ENCODE assay signal across 24 cellular contexts in genomic region chr1:18653375-18653774, GRCh38. TPM values are rescaled to one million over a fixed set of nuclear protein-coding genes. Genes with fewer than 3 reads are reported as not detected.
DNase-seq lines count a peak whose midpoint lies in the region; ATAC-seq, FAIRE-seq and TF ChIP-seq lines count a peak whose summit lies in the region.
"Had no signal": no experiment of that assay in that cellular context is flagged by ENCODE, and none has a peak within 500 bp of the region (broad histone marks: within the 10 kb centered on the region; RNA-seq: fewer than 3 reads in every experiment).

No MANE protein-coding gene starts in this region.

- dilution Hi-C loops in endothelial cell of umbilical vein (cut with MboI; ENCODE audit: extremely low pct_ligation_motif_present, low sequenced_read_pairs), result no loop called here

- H3K27me3 Mint-ChIP-seq in CD8-positive, alpha-beta memory T cell, result peaks cover 48 to 81% of the 10 kb centered on the region in 2 donors
- H3K27me3 Mint-ChIP-seq in T-cell, result peaks cover 6 to 57% of the 10 kb centered on the region in 2 donors

- peak overlapping the region; percentile 82 for H3K4me2 ChIP-seq in BLaER1
- no peak overlapping the region for H3K4me2 ChIP-seq in endothelial cell of umbilical vein (ENCODE audit: insufficient read depth, low read length)

- H3K27ac Mint-ChIP-seq in CD8-positive, alpha-beta memory T cell, result peak overlapping the region in 1 of 8 donors; percentile 10
- H3K27ac Mint-ChIP-seq in T-cell, result no peak overlapping the region
- H3K27ac Mint-ChIP-seq: activated T-cell treated with anti-CD3 and anti-CD28 coated beads, Interleukin-2, amount 50 U/mL, for 72 hours had no signal

- H3K36me3 Mint-ChIP-seq in CD8-positive, alpha-beta memory T cell, result no peaks in the 10 kb centered on the region
- H3K36me3 Mint-ChIP-seq in T-cell, result no peaks in the 10 kb centered on the region

- no peaks in the 10 kb centered on the region for H3K79me2 ChIP-seq in endothelial cell of umbilical vein (ENCODE audit: control insufficient read depth, insufficient read depth, low read length)

- H3K36me3 ChIP-seq in BLaER1 (no peaks in the 10 kb centered on the region), endothelial cell of umbilical vein (ENCODE audit: control insufficient read depth in 2 of 2, extremely low read depth in 1 of 2, insufficient read depth in 2 of 2, low read length in 2 of 2) (no peaks in the 10 kb centered on the region)
- H3K36me3 ChIP-seq in CD8-positive, alpha-beta memory T cell (ENCODE audit: insufficient read depth, low read length), result no peaks in the 10 kb centered on the region
- H3K36me3 ChIP-seq: cardiac muscle cell, heart left ventricle, MG63, prostate gland, tibial nerve had no signal

- H3K9ac ChIP-seq in BLaER1 (no peak overlapping the region), endothelial cell of umbilical vein (replicated peaks; ENCODE audit: extremely low read depth, insufficient read depth, low read length) (no peak overlapping the region)

- peak in 2 of 4 experiments; percentile 31 to 52 for ATAC-seq in T-cell (replicated peaks in 1 of 4)
- ATAC-seq: heart left ventricle, left lobe of liver, PC-3 had no signal

- no peak overlapping the region for H3K4me3 Mint-ChIP-seq in CD8-positive, alpha-beta memory T cell
- peak overlapping the region in 2 of 3 donors; percentile 32 to 65 for H3K4me3 Mint-ChIP-seq in T-cell
- H3K4me3 Mint-ChIP-seq: activated T-cell treated with anti-CD3 and anti-CD28 coated beads, Interleukin-2, amount 50 U/mL, for 72 hours had no signal

- H3K9me3 ChIP-seq in BLaER1 (no peaks in the 10 kb centered on the region), endothelial cell of umbilical vein (replicated peaks; ENCODE audit: control insufficient read depth, insufficient read depth, low read length) (no peaks in the 10 kb centered on the region)
- no peaks in the 10 kb centered on the region for H3K9me3 ChIP-seq in CD8-positive, alpha-beta memory T cell (ENCODE audit: low read length)
- H3K9me3 ChIP-seq: heart left ventricle, MG63, prostate gland, tibial nerve had no signal

- TF ChIP-seq CTCF in endothelial cell of umbilical vein (IDR thresholded peaks at IDR 0.05; ENCODE audit: extremely low read depth in 1 of 2, insufficient read depth in 1 of 2, low read depth in 1 of 2, low read length in 2 of 2), result no peak

- no peak for TF ChIP-seq POLR2A in endothelial cell of umbilical vein (IDR thresholded peaks at IDR 0.05; ENCODE audit: low read depth, low read length)

- no peak overlapping the region for H3K27ac ChIP-seq in BLaER1
- H3K27ac ChIP-seq in CD8-positive, alpha-beta memory T cell (ENCODE audit: low read depth, low read length), result no peak overlapping the region
- H3K27ac ChIP-seq in endothelial cell of umbilical vein (ENCODE audit: insufficient read depth, low read depth, low read length), result no peak overlapping the region
- H3K27ac ChIP-seq: cardiac muscle cell, heart left ventricle, prostate gland, tibial nerve had no signal

- H2AFZ ChIP-seq in endothelial cell of umbilical vein (ENCODE audit: low read depth, low read length), result no peak overlapping the region

- H3K4me3 ChIP-seq in BLaER1 (0 out of 2 replicates have a peak overlapping the region, but pooled peaks have one; percentile 8), endothelial cell of umbilical vein (replicated peaks in 1 of 3; ENCODE audit: insufficient read depth in 1 of 3, low read depth in 1 of 3, low read length in 3 of 3) (no peak overlapping the region)
- peak overlapping the region; percentile 5 for H3K4me3 ChIP-seq in CD8-positive, alpha-beta memory T cell (ENCODE audit: low read length)
- H3K4me3 ChIP-seq: cardiac muscle cell, heart left ventricle, MG63, prostate gland, tibial nerve had no signal

- no peaks in the 10 kb centered on the region for H3K9me1 ChIP-seq in endothelial cell of umbilical vein (replicated peaks; ENCODE audit: control insufficient read depth, extremely low read depth, insufficient read depth, low read length)

- no TSS peak for BruUV-seq in endothelial cell of umbilical vein (replicated peaks; lab: Mats Ljungman, UMichigan)

- H3K4me1 Mint-ChIP-seq in CD8-positive, alpha-beta memory T cell, result peaks cover 6 to 12% (median 6%) of the 10 kb centered on the region in 3 donors
- peaks cover 53 to 79% (median 53%) of the 10 kb centered on the region in 3 donors for H3K4me1 Mint-ChIP-seq in T-cell

- H4K20me1 ChIP-seq in BLaER1 (peaks cover 22% of the 10 kb centered on the region; the same call in 1 of the 2 replicates), endothelial cell of umbilical vein (replicated peaks; ENCODE audit: control insufficient read depth, extremely low read depth, insufficient read depth, low read length) (no peaks in the 10 kb centered on the region)

- H3K4me1 ChIP-seq in BLaER1 (peaks cover 58% of the 10 kb centered on the region), endothelial cell of umbilical vein (ENCODE audit: control insufficient read depth, extremely low read depth, insufficient read depth, low read length) (no peaks in the 10 kb centered on the region)
- peaks cover 57% of the 10 kb centered on the region for H3K4me1 ChIP-seq in CD8-positive, alpha-beta memory T cell (ENCODE audit: insufficient read depth, low read length)
- H3K4me1 ChIP-seq: heart left ventricle, prostate gland, tibial nerve had no signal

- no peak for FAIRE-seq in endothelial cell of umbilical vein (lab: Jason Lieb, UNC)

- POLR2A ChIA-PET in CD8-positive, alpha-beta memory T cell (lab: Charles Lee), result no interaction called here
- POLR2A ChIA-PET in T-cell (lab: Charles Lee) (no interaction called here), endothelial cell of umbilical vein (lab: Charles Lee) (no interaction called here)

- peaks cover 53% of the 10 kb centered on the region for H3K27me3 ChIP-seq in BLaER1
- H3K27me3 ChIP-seq in CD8-positive, alpha-beta memory T cell (ENCODE audit: insufficient read depth, low read length, poor library complexity, severe bottlenecking), result peaks cover 24% of the 10 kb centered on the region
- H3K27me3 ChIP-seq in endothelial cell of umbilical vein (ENCODE audit: control insufficient read depth in 2 of 2, insufficient read depth in 2 of 2, low read length in 2 of 2), result peaks cover 19 to 31% of the 10 kb centered on the region in 2 experiments

- intact Hi-C loops in endothelial cell of umbilical vein (cut with micrococcal nuclease), result no loop called here

- DNase-seq in CD8-positive, alpha-beta memory T cell, result no peak
- DNase-seq in T-cell (peak in 3 of 34 experiments; percentile 3 to 30 (median 12)), endothelial cell of umbilical vein (ENCODE audit: low read depth, low spot score) (no peak), cortex of kidney (lab: John Stamatoyannopoulos, UW) (no peak), NCI-H82 treated with DMSO at 0.1 percent for 48 hours (lab: John Stamatoyannopoulos, UW; ENCODE audit: unreplicated experiment) (no peak), MV-4-11 (lab: John Stamatoyannopoulos, UW) (no peak)
- DNase-seq: activated CD8-positive, alpha-beta memory T cell treated with anti-CD3 and anti-CD28 coated beads for 24 hours; activated T-cell treated with anti-CD3 and anti-CD28 coated beads, Interleukin-2, amount 50 U/mL, for 72 hours; amniotic stem cell; HCEC 1CT; heart left ventricle; MG63; NCI-H146; NCI-H748 treated with DMSO at 0.1 percent for 48 hours; PC-3; SHP77 treated with DMSO at 0.1 percent for 48 hours had no signal

- H3K9me3 Mint-ChIP-seq in CD8-positive, alpha-beta memory T cell, result peaks cover 0 to 2% (median 0%) of the 10 kb centered on the region in 5 donors
- H3K9me3 Mint-ChIP-seq in T-cell, result no peaks in the 10 kb centered on the region
- H3K9me3 Mint-ChIP-seq: activated T-cell treated with anti-CD3 and anti-CD28 coated beads, Interleukin-2, amount 50 U/mL, for 72 hours had no signal

- CTCF ChIA-PET in CD8-positive, alpha-beta memory T cell (lab: Charles Lee), result no interaction called here
- CTCF ChIA-PET in T-cell (lab: Charles Lee) (no interaction called here), endothelial cell of umbilical vein (lab: Charles Lee) (interaction anchor here (0.9 kb wide), 1 partner anchor 21 kb away, joined by 3 read pairs; no protein-coding TSS in a partner anchor)

TF ChIP-seq in endothelial cell of umbilical vein, 7 proteins besides CTCF, POLR2A, EP300 and RAD21:
- TF ChIP-seq MYC (IDR thresholded peaks at IDR 0.05; ENCODE audit: low read depth, low read length), result no peak
- TF ChIP-seq EZH2 (IDR thresholded peaks at IDR 0.05; ENCODE audit: borderline replicate concordance, low read depth, low read length, severe bottlenecking), result peak; percentile 49

RNA-seq across cellular contexts. Expression of gene PAX7, which starts 22.7 kb away (rescaled TPM):
- not detected for total RNA-seq in CD8-positive, alpha-beta memory T cell
- not detected for polyA plus RNA-seq in CD8-positive, alpha-beta memory T cell
- total RNA-seq in T-cell (not detected), endothelial cell of umbilical vein (not detected in 2 replicates)
- not detected in 2 replicates for polyA plus RNA-seq in endothelial cell of umbilical vein
- not detected in 2 replicates for polyA plus RNA-seq in endothelial cell of umbilical vein (2011; cell fraction: cytosol; rRNA removed)
- not detected in 2 replicates for polyA plus RNA-seq in endothelial cell of umbilical vein (2011; cell fraction: nucleus; rRNA removed)
- polyA plus RNA-seq in endothelial cell of umbilical vein (2012), result not detected in 2 replicates
- polyA minus RNA-seq in endothelial cell of umbilical vein, result not detected in 2 replicates
- polyA minus RNA-seq in endothelial cell of umbilical vein (2011; cell fraction: cytosol; rRNA and poly(A)+ RNA removed), result not detected
- not detected in 2 replicates for polyA minus RNA-seq in endothelial cell of umbilical vein (2011; cell fraction: nucleus; rRNA and poly(A)+ RNA removed)
- total RNA-seq: activated T-cell treated with anti-CD3 and anti-CD28 coated beads, Interleukin-2, amount 50 U/mL, for 72 hours; cardiac muscle cell; dermis microvascular lymphatic vessel endothelial cell; heart left ventricle; left lobe of liver; PC-3; T-helper 2 cell treated with Interferon-gamma antibody and Interleukin-4, amounts not matched to agents 100 ng/mL and 5 ng/mL, for 36 hours; tibial nerve had no signal
- polyA plus RNA-seq: cardiac muscle cell, heart left ventricle, neural cell had no signal

Comparison
In these comparisons a context has a peak if more than half of its experiments do, and no peak if none do; other contexts are left out.
1. H3K4me3 ChIP-seq: peak in BLaER1 (single experiment) and CD8-positive, alpha-beta memory T cell (single experiment); none in endothelial cell of umbilical vein (0 of 3).
2. H3K4me3 Mint-ChIP-seq: peak in T-cell (2 of 3); none in CD8-positive, alpha-beta memory T cell (0 of 7).